23 cellular contexts compared by ENCODE assay signal in genomic region chr5:57665146-57665936, GRCh38.
DNase-seq lines count a peak whose midpoint lies in the region; ATAC-seq, FAIRE-seq and TF ChIP-seq lines count a peak whose summit lies in the region.
"Had no signal": no experiment of that assay in that cellular context is flagged by ENCODE, and none has a peak within 500 bp of the region (broad histone marks: within the 10 kb centered on the region; RNA-seq: fewer than 3 reads in every experiment).

No MANE protein-coding gene starts in this region.

- no peak for FAIRE-seq in bronchial epithelial cell (lab: Jason Lieb, UNC)
- FAIRE-seq: H1, HepG2, K562 had no signal

- ATAC-seq in IMR-90 (ENCODE audit: low read depth) (no peak), GM18502 (IDR thresholded peaks at IDR 0.05; ENCODE audit: poor library complexity, unreplicated experiment) (no peak), HG02884 (IDR thresholded peaks at IDR 0.05; ENCODE audit: unreplicated experiment) (no peak)
- ATAC-seq: CD8-positive, alpha-beta T cell; HCT116; HepG2; K562; T-cell had no signal

- H3K4me2 ChIP-seq in mammary epithelial cell (ENCODE audit: insufficient read depth, low read depth, low read length), result no peak overlapping the region
- H3K4me2 ChIP-seq in IMR-90 (ENCODE audit: low read depth, low read length), result no peak overlapping the region

- no peak overlapping the region for H2BK20ac ChIP-seq in IMR-90 (ENCODE audit: low read depth, low read length)

- H2BK15ac ChIP-seq in IMR-90 (ENCODE audit: low read depth, low read length), result no peak overlapping the region

- no peak overlapping the region for H2AFZ ChIP-seq in mammary epithelial cell (ENCODE audit: low read depth, low read length)
- H2AFZ ChIP-seq in IMR-90 (replicated peaks; ENCODE audit: low read length, poor library complexity), result no peak overlapping the region

- H3K9ac ChIP-seq in mammary epithelial cell (ENCODE audit: insufficient read depth, low read length), result no peak overlapping the region
- H3K9ac ChIP-seq in IMR-90 (ENCODE audit: low read depth, low read length), result no peak overlapping the region

- no peak overlapping the region for H4K91ac ChIP-seq in IMR-90 (ENCODE audit: insufficient read depth, low read depth, low read length)

- H3K27ac ChIP-seq in mammary epithelial cell (ENCODE audit: insufficient read depth, low read depth, low read length) (no peak overlapping the region), breast epithelium (no peak overlapping the region), IMR-90 (ENCODE audit: insufficient read depth, low read length) (no peak overlapping the region)

- no peak overlapping the region for H3K18ac ChIP-seq in IMR-90 (ENCODE audit: low read depth, low read length)

- H2AK5ac ChIP-seq in IMR-90 (ENCODE audit: low read depth, low read length), result peak overlapping the region; percentile 10; the same call in 1 of the 2 replicates

- H4K5ac ChIP-seq in IMR-90 (ENCODE audit: low read depth, low read length), result no peak overlapping the region

- no peak overlapping the region for H2BK120ac ChIP-seq in IMR-90 (ENCODE audit: low read depth, low read length)

- H3K4me3 ChIP-seq in mammary epithelial cell (replicated peaks in 1 of 3; ENCODE audit: insufficient read depth in 1 of 3, low read depth in 2 of 3, low read length in 3 of 3), result no peak overlapping the region
- H3K4me3 ChIP-seq in breast epithelium, result no peak overlapping the region
- H3K4me3 ChIP-seq in IMR-90 (ENCODE audit: insufficient read depth, low read depth, low read length), result no peak overlapping the region
- H3K4me3 ChIP-seq in bronchial epithelial cell (ENCODE audit: low read depth, low read length), result no peak overlapping the region
- H3K4me3 ChIP-seq: K562 had no signal

- no peak overlapping the region for H2AK9ac ChIP-seq in IMR-90 (replicated peaks; ENCODE audit: low read depth, low read length, poor library complexity)

- POLR2A ChIA-PET in IMR-90 (lab: Charles Lee; ENCODE audit: unreplicated experiment), result no interaction called here

- no peak overlapping the region for H4K8ac ChIP-seq in IMR-90 (ENCODE audit: low read depth in 2 of 2, low read length in 2 of 2)

- intact Hi-C loops in mammary epithelial cell (cut with micrococcal nuclease) (no loop called here), breast epithelium (cut with DNase I; ENCODE audit: low total_unique reads) (no loop called here), IMR-90 (cut with micrococcal nuclease) (no loop called here)

- H3K56ac ChIP-seq in IMR-90 (ENCODE audit: extremely low read depth, insufficient read depth, low read length), result no peak overlapping the region

- no peaks in the 10 kb centered on the region for H3K9me3 ChIP-seq in mammary epithelial cell (replicated peaks; ENCODE audit: insufficient read depth, low read length)
- no peaks in the 10 kb centered on the region for H3K9me3 ChIP-seq in breast epithelium
- no peaks in the 10 kb centered on the region for H3K9me3 ChIP-seq in IMR-90 (ENCODE audit: control insufficient read depth, insufficient read depth, low read length)
- H3K9me3 ChIP-seq: Caco-2 had no signal

- H3K79me1 ChIP-seq in IMR-90 (ENCODE audit: low read depth in 1 of 2, low read length in 2 of 2), result no peaks in the 10 kb centered on the region

- H3K4me1 ChIP-seq in mammary epithelial cell (ENCODE audit: insufficient read depth, low read length), result peaks cover 8% of the 10 kb centered on the region
- H3K4me1 ChIP-seq in breast epithelium, result no peaks in the 10 kb centered on the region
- peaks cover 1% of the 10 kb centered on the region; the same call in 1 of the 2 replicates for H3K4me1 ChIP-seq in IMR-90 (ENCODE audit: control insufficient read depth, insufficient read depth, low read length)
- H3K4me1 ChIP-seq: Caco-2 had no signal

- no peak overlapping the region for H3K14ac ChIP-seq in IMR-90 (replicated peaks; ENCODE audit: low read depth, low read length)

- dilution Hi-C loops in mammary epithelial cell (cut with HindIII; ENCODE audit: low sequenced_read_pairs), result no loop called here
- dilution Hi-C loops in IMR-90 (cut with HindIII; ENCODE audit: low sequenced_read_pairs, unreplicated experiment), result no loop called here

- CTCF ChIA-PET in mammary epithelial cell (lab: Charles Lee; ENCODE audit: low non-redundant PET), result no interaction called here
- CTCF ChIA-PET in IMR-90 (lab: Yijun Ruan, JAX), result no interaction called here

- H3K23ac ChIP-seq in IMR-90 (ENCODE audit: low read depth, low read length), result no peak overlapping the region

- in situ Hi-C loops in mammary epithelial cell (cut with MboI; ENCODE audit: low sequenced_read_pairs in 2 of 2) (loop anchor here in 1 of 2 donors (25.0 kb wide), 1 partner anchor 97 kb away; no protein-coding TSS in a partner anchor), IMR-90 (cut with MboI; ENCODE audit: low sequenced_read_pairs) (no loop called here)

- H3K27me3 ChIP-seq in mammary epithelial cell (ENCODE audit: insufficient read depth, low read length), result no peaks in the 10 kb centered on the region
- H3K27me3 ChIP-seq in breast epithelium, result no peaks in the 10 kb centered on the region
- H3K27me3 ChIP-seq in IMR-90 (ENCODE audit: control insufficient read depth, insufficient read depth, low read length), result no peaks in the 10 kb centered on the region
- H3K27me3 ChIP-seq in bronchial epithelial cell (ENCODE audit: control insufficient read depth, insufficient read depth, low read length), result no peaks in the 10 kb centered on the region

- H3K9me1 ChIP-seq in IMR-90 (ENCODE audit: insufficient read depth, low read length), result no peaks in the 10 kb centered on the region

- H3K79me2 ChIP-seq in mammary epithelial cell (ENCODE audit: insufficient read depth, low read length), result no peaks in the 10 kb centered on the region

- H3K36me3 ChIP-seq in mammary epithelial cell (ENCODE audit: insufficient read depth, low read length), result no peaks in the 10 kb centered on the region
- no peaks in the 10 kb centered on the region for H3K36me3 ChIP-seq in breast epithelium
- H3K36me3 ChIP-seq in IMR-90 (ENCODE audit: control insufficient read depth, insufficient read depth, low read length), result no peaks in the 10 kb centered on the region
- H3K36me3 ChIP-seq in bronchial epithelial cell (ENCODE audit: control insufficient read depth, insufficient read depth, low read length), result no peaks in the 10 kb centered on the region

- DNase-seq in mammary epithelial cell, result peak; percentile 31
- DNase-seq in breast epithelium (ENCODE audit: low spot score in 2 of 2), result no peak
- DNase-seq in ELR (ENCODE audit: low read depth), result peak; percentile 44
- peak; percentile 17 for DNase-seq in IMR-90
- peak; percentile 71 for DNase-seq in bronchial epithelial cell (ENCODE audit: low read depth)
- DNase-seq in kidney glomerular epithelial cell (lab: John Stamatoyannopoulos, UW), result no peak
- DNase-seq: C1 segment of cervical spinal cord; Caco-2; CD8-positive, alpha-beta T cell; Kasumi-1; NCI-H1105; NCI-H1436 treated with DMSO at 0.1 percent for 48 hours; NCI-H187 treated with DMSO at 0.1 percent for 48 hours; NCI-H2171 treated with DMSO at 0.1 percent for 48 hours; NCI-H345; SHP77; T-cell had no signal

- H2BK5ac ChIP-seq in IMR-90 (ENCODE audit: low read depth, low read length, poor library complexity, severe bottlenecking), result no peak overlapping the region

- TF ChIP-seq RAD21 in IMR-90 (IDR thresholded peaks at IDR 0.05; ENCODE audit: low read length), result no peak

- 94% methylated on average over 6 of the region's 7 CpGs for WGBS in mammary epithelial cell (ENCODE audit: low coverage, missing lambda C conversion rate)
- WGBS in IMR-90 (ENCODE audit: extremely low coverage in 2 of 2, insufficient read length in 1 of 2), 2 experiments, result no CpG with 5 or more reads among the region's 7 CpGs

- TF ChIP-seq CTCF in mammary epithelial cell (conservative IDR thresholded peaks at IDR 0.05 in 1 of 2, IDR thresholded peaks at IDR 0.05 in 1 of 2; ENCODE audit: extremely low read depth in 1 of 2, insufficient read depth in 1 of 2, low read depth in 1 of 2, low read length in 2 of 2) (no peak), breast epithelium (IDR thresholded peaks at IDR 0.05) (no peak), IMR-90 (conservative IDR thresholded peaks at IDR 0.05; ENCODE audit: low read depth, low read length) (no peak), bronchial epithelial cell (IDR thresholded peaks at IDR 0.05; ENCODE audit: insufficient read depth, low read length, severe bottlenecking) (no peak)

- no TSS peak for BruUV-seq in mammary epithelial cell (replicated peaks; lab: Mats Ljungman, UMichigan)
- BruUV-seq in IMR-90 (replicated peaks; lab: Mats Ljungman, UMichigan), result no TSS peak

- no peak overlapping the region for H3K4ac ChIP-seq in IMR-90 (ENCODE audit: low read depth, low read length)

- no peak for TF ChIP-seq POLR2A in breast epithelium (IDR thresholded peaks at IDR 0.05)
- TF ChIP-seq POLR2A in IMR-90 (IDR thresholded peaks at IDR 0.05; ENCODE audit: low read depth, low read length), result no peak

- H4K20me1 ChIP-seq in mammary epithelial cell (ENCODE audit: insufficient read depth, low read length) (no peaks in the 10 kb centered on the region), IMR-90 (ENCODE audit: insufficient read depth, low read length) (no peaks in the 10 kb centered on the region)

TF ChIP-seq in IMR-90, 13 proteins besides CTCF, POLR2A, EP300 and RAD21 (continues in another document):
- TF ChIP-seq USF2 (IDR thresholded peaks at IDR 0.05; ENCODE audit: low read depth, low read length) (no peak), MAZ (IDR thresholded peaks at IDR 0.05; ENCODE audit: borderline replicate concordance, low read depth, low read length) (no peak), CHD1 (IDR thresholded peaks at IDR 0.05; ENCODE audit: low read depth, low read length) (no peak), MXI1 (IDR thresholded peaks at IDR 0.05; ENCODE audit: borderline replicate concordance, low read depth, low read length) (no peak), RCOR1 (IDR thresholded peaks at IDR 0.05; ENCODE audit: insufficient replicate concordance, low read length) (no peak), ELK1 (IDR thresholded peaks at IDR 0.05; ENCODE audit: borderline replicate concordance, low read depth, low read length) (no peak)

Comparison
In these comparisons a context has a peak if more than half of its experiments do, and no peak if none do; other contexts are left out.
1. DNase-seq: peak in mammary epithelial cell (single experiment), ELR (single experiment), IMR-90 (single experiment) and bronchial epithelial cell (single experiment); none in breast epithelium (0 of 2) and kidney glomerular epithelial cell (single experiment).